ENCODE assay signal across 19 cellular contexts in the genomic region with DNA sequence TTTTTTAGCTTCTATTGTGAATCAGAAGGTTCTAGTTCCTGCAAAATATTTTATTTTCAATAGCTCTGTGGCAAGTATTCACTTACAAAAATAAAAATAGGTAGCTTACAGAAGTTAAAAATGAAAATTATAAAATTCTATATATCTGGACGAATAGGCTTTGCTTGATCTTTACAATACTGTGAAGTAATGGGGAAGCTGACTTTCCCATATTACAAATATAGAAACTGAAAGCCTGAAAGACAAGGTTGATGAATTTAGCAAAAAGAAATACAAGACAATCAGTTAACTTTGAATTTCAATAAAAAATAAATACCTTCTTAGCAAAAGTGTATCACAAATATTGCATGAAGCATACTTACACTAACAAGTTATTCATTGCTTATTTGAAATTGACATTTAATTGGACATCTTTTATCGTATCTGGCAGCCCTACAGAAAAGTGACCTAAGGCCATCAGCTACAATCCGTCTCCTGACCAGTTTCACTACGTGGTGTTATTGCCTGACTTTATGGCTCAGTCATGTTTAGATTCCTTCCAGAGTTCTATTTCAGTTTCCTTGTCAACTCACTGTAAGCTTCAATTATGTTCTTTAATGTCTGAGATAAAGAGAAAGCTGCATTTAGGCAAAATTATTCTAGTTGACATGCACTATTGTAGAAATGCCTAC.
DNase-seq lines count a peak whose midpoint lies in the region; ATAC-seq, FAIRE-seq and TF ChIP-seq lines count a peak whose summit lies in the region.
"Had no signal": no experiment of that assay in that cellular context is flagged by ENCODE, and none has a peak within 500 bp of the region (broad histone marks: within the 10 kb centered on the region; RNA-seq: fewer than 3 reads in every experiment).

No MANE protein-coding gene starts in this region.

- H3K79me1 ChIP-seq in mesenchymal stem cell (replicated peaks; ENCODE audit: low read length, poor library complexity, severe bottlenecking): no peaks in the 10 kb centered on the region

- H3K27me3 ChIP-seq in GM12878 (replicated peaks in 1 of 2; ENCODE audit: control insufficient read depth in 2 of 2, insufficient read depth in 2 of 2, low read length in 1 of 2) (no peaks in the 10 kb centered on the region), mesenchymal stem cell (ENCODE audit: control insufficient read depth in 1 of 2, insufficient read depth in 1 of 2, low read length in 2 of 2) (no peaks in the 10 kb centered on the region)
- H3K27me3 ChIP-seq: sigmoid colon had no signal

- H3K23ac ChIP-seq in mesenchymal stem cell (ENCODE audit: low read length in 2 of 2): no peak overlapping the region

- RAD21 ChIA-PET in GM12878 (lab: Charles Lee; ENCODE audit: unreplicated experiment): interaction anchor here (0.7 to 4.5 kb wide), 21 partner anchors 10 to 401 kb away, joined by 3 to 46 read pairs (median 4); no protein-coding TSS in a partner anchor

- H3K9me3 ChIP-seq in GM12878 (replicated peaks; ENCODE audit: control insufficient read depth, insufficient read depth, low read length) (no peaks in the 10 kb centered on the region), mesenchymal stem cell (ENCODE audit: control insufficient read depth, low read length) (no peaks in the 10 kb centered on the region)
- H3K9me3 ChIP-seq: sigmoid colon had no signal

- TF ChIP-seq RAD21 in GM12878 (IDR thresholded peaks at IDR 0.05; ENCODE audit: insufficient read depth, low read depth, low read length): no peak

- CTCF ChIA-PET in GM10248 (lab: Yijun Ruan, JAX) (no interaction called here), GM12878 (lab: Yijun Ruan, JAX) (interaction anchor here (0.5 to 3.0 kb wide), 14 partner anchors 8 to 491 kb away, joined by 3 to 13 read pairs (median 4); no protein-coding TSS in a partner anchor)

- no peak overlapping the region for H3K18ac ChIP-seq in mesenchymal stem cell (ENCODE audit: low read depth in 1 of 2, low read length in 2 of 2)

- no peak for TF ChIP-seq CTCF in GM10248 (IDR thresholded peaks at IDR 0.05; ENCODE audit: control extremely low read depth, extremely low read depth, low read depth, missing control alignments)
- no peak for TF ChIP-seq CTCF in GM12878 (IDR thresholded peaks at IDR 0.05 in 2 of 3, conservative IDR thresholded peaks at IDR 0.05 in 1 of 3; ENCODE audit: control insufficient read depth in 2 of 3, extremely low read depth in 1 of 3, insufficient read depth in 1 of 3, low read depth in 3 of 3, low read length in 3 of 3)

- H3K4me1 ChIP-seq in GM12878 (ENCODE audit: control insufficient read depth, insufficient read depth, low read length): no peaks in the 10 kb centered on the region
- H3K4me1 ChIP-seq in mesenchymal stem cell (ENCODE audit: control insufficient read depth, insufficient read depth, low read depth, low read length): no peaks in the 10 kb centered on the region

- TF ChIP-seq EP300 in GM12878 (IDR thresholded peaks at IDR 0.05; ENCODE audit: borderline replicate concordance in 1 of 2, control insufficient read depth in 1 of 2, low read depth in 2 of 2, low read length in 2 of 2): 0 out of 4 replicates have a peak, but pooled peaks of 1 of the 2 experiments have one; percentile 30

- no peak overlapping the region for H3K14ac ChIP-seq in mesenchymal stem cell (ENCODE audit: low read length in 2 of 2)

- no peak for TF ChIP-seq POLR2A in GM12878 (IDR thresholded peaks at IDR 0.05; ENCODE audit: low read depth, low read length)

- H3K79me2 ChIP-seq in GM12878 (ENCODE audit: control insufficient read depth, insufficient read depth, low read length): no peaks in the 10 kb centered on the region

- no peak overlapping the region for H2BK5ac ChIP-seq in mesenchymal stem cell (ENCODE audit: low read depth, low read length, poor library complexity, severe bottlenecking)

- H2AFZ ChIP-seq in GM12878 (ENCODE audit: control insufficient read depth, low read depth, low read length) (no peak overlapping the region), mesenchymal stem cell (ENCODE audit: low read depth, low read length) (no peak overlapping the region)

- H3K4me2 ChIP-seq in GM12878 (ENCODE audit: control insufficient read depth, insufficient read depth) (peak overlapping the region; percentile 4; the same call in 1 of the 2 replicates), mesenchymal stem cell (ENCODE audit: low read length, poor library complexity, severe bottlenecking) (no peak overlapping the region)

- DNase-seq in GM10248 (ENCODE audit: extremely low spot score) (peak; percentile 3), GM12878 (ENCODE audit: low read depth, low spot score) (peak; percentile 13), NCI-H1930 (lab: John Stamatoyannopoulos, UW) (no peak), COLO668 (lab: John Stamatoyannopoulos, UW; ENCODE audit: unreplicated experiment) (no peak), mesenchymal stem cell (no peak)
- DNase-seq: ACHN; activated CD8-positive, alpha-beta T cell treated with anti-CD3 and anti-CD28 coated beads, Interleukin-2, amount 10 ng/mL, durations not matched to agents 7 days and 5 days; CD4-positive, alpha-beta memory T cell; DND-41; glutamatergic neuron; NCI-H2171 treated with DMSO at 0.1 percent for 48 hours; NCI-H82; RPMI8226; sigmoid colon; stimulated activated CD4-positive, alpha-beta T cell treated with anti-CD3 and anti-CD28 coated beads, Interleukin-1b, Interleukin-23, amount 100 ng/mL, for 48 hours had no signal

- in situ Hi-C loops in GM12878 (cut with MboI): no loop called here

- intact Hi-C loops in GM12878 (cut with micrococcal nuclease; ENCODE audit: unreplicated experiment): loop anchor here (1.0 kb wide), 1 partner anchor 29 kb away; no protein-coding TSS in a partner anchor

- POLR2A ChIA-PET in GM10248 (lab: Yijun Ruan, JAX) (no interaction called here), GM12878 (lab: Charles Lee) (interaction anchor here (0.6 to 1.4 kb wide), 8 partner anchors 9 to 376 kb away, joined by 3 to 9 read pairs (median 3); no protein-coding TSS in a partner anchor)

- SMC1A ChIA-PET in GM12878 (lab: Charles Lee; ENCODE audit: uncharacterized antibody, unreplicated experiment): interaction anchor here (0.6 to 4.4 kb wide), 32 partner anchors 9 to 491 kb away, joined by 3 to 39 read pairs (median 4); no protein-coding TSS in a partner anchor

- no peak overlapping the region for H2AK5ac ChIP-seq in mesenchymal stem cell (ENCODE audit: low read length, severe bottlenecking)

- H3K4me3 ChIP-seq in GM12878 (no peak overlapping the region), mesenchymal stem cell (ENCODE audit: insufficient read depth in 1 of 2, low read depth in 1 of 2, low read length in 2 of 2) (no peak overlapping the region)
- H3K4me3 ChIP-seq: sigmoid colon had no signal

- H3K9ac ChIP-seq in GM12878 (ENCODE audit: control insufficient read depth, insufficient read depth, low read length) (no peak overlapping the region), mesenchymal stem cell (ENCODE audit: low read length) (no peak overlapping the region)

- FAIRE-seq in GM12878 (lab: Jason Lieb, UNC): no peak
- FAIRE-seq: bronchial epithelial cell had no signal

- no peak overlapping the region for H2BK120ac ChIP-seq in mesenchymal stem cell (ENCODE audit: low read depth, low read length)

- no peaks in the 10 kb centered on the region for H3K36me3 ChIP-seq in GM12878 (ENCODE audit: control insufficient read depth in 2 of 2, insufficient read depth in 2 of 2, low read length in 1 of 2)
- peaks cover 4 to 11% of the 10 kb centered on the region in 2 experiments for H3K36me3 ChIP-seq in mesenchymal stem cell (ENCODE audit: control insufficient read depth in 1 of 2, insufficient read depth in 2 of 2, low read depth in 1 of 2, low read length in 2 of 2)

- no peak overlapping the region for H2BK12ac ChIP-seq in mesenchymal stem cell (ENCODE audit: low read length in 2 of 2)

- no TSS peak for BruUV-seq in GM12878 (replicated peaks; lab: Mats Ljungman, UMichigan)

- no peaks in the 10 kb centered on the region for H4K20me1 ChIP-seq in GM12878 (ENCODE audit: control insufficient read depth, insufficient read depth)

- 13% methylated on average over 4 of the region's 4 CpGs for WGBS in GM12878 (ENCODE audit: insufficient coverage, insufficient replicate concordance, low lambda C conversion rate, missing lambda C conversion rate)
- WGBS in mesenchymal stem cell: 54% methylated on average over 3 of the region's 4 CpGs

- H4K8ac ChIP-seq in mesenchymal stem cell (ENCODE audit: low read length): no peak overlapping the region

- no peak overlapping the region for H3K27ac ChIP-seq in GM12878 (ENCODE audit: control insufficient read depth, insufficient read depth)
- H3K27ac ChIP-seq in mesenchymal stem cell (ENCODE audit: low read length, poor library complexity, severe bottlenecking): no peak overlapping the region
- H3K27ac ChIP-seq: sigmoid colon had no signal

- H3K4ac ChIP-seq in mesenchymal stem cell (ENCODE audit: low read depth in 1 of 2, low read length in 2 of 2): no peak overlapping the region

- ATAC-seq in GM19035 (IDR thresholded peaks at IDR 0.05; ENCODE audit: unreplicated experiment) (peak; percentile 44), HG02938 (IDR thresholded peaks at IDR 0.05; ENCODE audit: unreplicated experiment) (peak; percentile 49), GM12878 (peak; percentile 88), HG03139 (IDR thresholded peaks at IDR 0.05; ENCODE audit: unreplicated experiment) (no peak)
- ATAC-seq: activated CD8-positive, alpha-beta T cell treated with anti-CD3 and anti-CD28 coated beads, Interleukin-2, amount 10 ng/mL, durations not matched to agents 7 days and 5 days had no signal

- H2BK15ac ChIP-seq in mesenchymal stem cell (ENCODE audit: low read depth, poor library complexity, severe bottlenecking): no peak overlapping the region

- H4K91ac ChIP-seq in mesenchymal stem cell (ENCODE audit: low read length): no peak overlapping the region

TF ChIP-seq in GM12878, 131 proteins besides CTCF, POLR2A, EP300 and RAD21 (continues in another document):
- TF ChIP-seq HDAC2 (IDR thresholded peaks at IDR 0.05) (no peak), HCFC1 (IDR thresholded peaks at IDR 0.05; ENCODE audit: low read length) (no peak), RFX5 (IDR thresholded peaks at IDR 0.05; ENCODE audit: low read depth, low read length) (no peak), BCL11A (IDR thresholded peaks at IDR 0.05; ENCODE audit: low read depth, low read length) (no peak), SMARCA5 (IDR thresholded peaks at IDR 0.05) (0 out of 2 replicates have a peak, but pooled peaks have one; percentile 59), ESRRA (IDR thresholded peaks at IDR 0.05; ENCODE audit: low read length) (no peak), FOXK2 (IDR thresholded peaks at IDR 0.05) (no peak), BACH1 (IDR thresholded peaks at IDR 0.05; ENCODE audit: borderline replicate concordance) (no peak), SMC3 (IDR thresholded peaks at IDR 0.05; ENCODE audit: borderline replicate concordance, low read length) (no peak), DPF2 (IDR thresholded peaks at IDR 0.05) (peak; percentile 59; the same call in 1 of the 2 replicates), IKZF1 (conservative IDR thresholded peaks at IDR 0.05) (peak; percentile 51; the same call in 1 of the 2 replicates), MTA2 (IDR thresholded peaks at IDR 0.05; ENCODE audit: low read depth) (peak; percentile 58; the same call in 1 of the 2 replicates), JUNB (IDR thresholded peaks at IDR 0.05) (peak; percentile 57), MXI1 (IDR thresholded peaks at IDR 0.05; ENCODE audit: low read depth, low read length) (no peak)

Comparison
In these comparisons a context has a peak if more than half of its experiments do, and no peak if none do; other contexts are left out.
1. DNase-seq: peak in GM10248 (single experiment) and GM12878 (single experiment); none in NCI-H1930 (0 of 2), COLO668 (single experiment) and mesenchymal stem cell (single experiment).